Comparison of ENCODE assay signal across 1 cellular context in the genomic region with DNA sequence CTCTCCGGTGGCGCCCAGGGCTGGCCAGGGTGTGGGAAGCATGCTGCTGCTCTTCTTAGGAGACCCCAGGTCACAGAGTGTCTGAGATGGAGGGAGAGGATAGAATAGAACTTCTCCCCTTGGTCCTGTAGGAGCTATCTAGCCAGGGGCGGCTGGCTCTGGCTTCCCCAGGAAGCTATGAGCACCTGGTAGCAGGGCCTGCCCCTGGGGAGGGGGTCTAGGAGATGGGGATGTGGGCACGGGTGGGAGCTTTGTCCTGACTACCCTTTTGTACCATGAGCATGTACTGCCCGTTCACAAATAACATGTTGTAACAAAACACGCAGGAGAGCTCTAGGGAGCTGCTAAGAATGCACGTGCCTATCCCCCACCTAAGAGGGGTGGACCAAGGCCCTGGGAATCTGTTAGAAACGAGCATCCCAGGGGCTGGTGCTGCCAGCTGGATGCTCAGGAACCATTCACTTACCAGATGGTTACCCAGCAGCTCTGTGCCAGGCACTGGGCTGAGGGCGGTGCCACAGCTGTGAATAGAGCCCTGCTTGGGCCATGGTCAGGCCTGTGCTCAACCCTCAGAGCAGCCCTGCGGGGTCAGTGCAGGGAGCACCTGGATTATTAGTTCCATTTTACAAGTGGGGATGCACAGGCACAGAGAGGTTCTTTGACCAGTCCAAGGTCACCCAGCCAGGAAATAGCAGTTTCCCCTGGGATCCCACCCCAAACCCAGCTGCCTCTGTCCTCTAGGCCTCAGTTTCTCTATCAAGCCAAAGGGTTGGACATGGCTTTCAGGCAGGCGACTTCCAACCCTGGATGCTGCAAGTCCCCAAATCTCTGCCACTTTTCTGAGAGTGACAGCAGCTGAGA.
TF ChIP-seq lines count a peak whose summit lies in the region.

No MANE protein-coding gene starts in this region.

TF ChIP-seq in HepG2, 621 proteins besides CTCF, POLR2A, EP300 and RAD21:
- TF ChIP-seq ZNF367 (CRISPR knock-in tag; IDR thresholded peaks at IDR 0.05; ENCODE audit: borderline replicate concordance) (no peak), ZNF503 (CRISPR knock-in tag; IDR thresholded peaks at IDR 0.05) (no peak), ZNF768 (CRISPR knock-in tag; IDR thresholded peaks at IDR 0.05) (peak; percentile 91)
